1 cellular context compared by ENCODE assay signal in genomic region chr9:129886226-129887174, GRCh38.
TF ChIP-seq lines count a peak whose summit lies in the region.

No MANE protein-coding gene starts in this region.

TF ChIP-seq in K562, 482 proteins besides CTCF, POLR2A, EP300 and RAD21 (continues in another document):
- no peak for TF ChIP-seq ZNF395 (CRISPR knock-in tag; IDR thresholded peaks at IDR 0.05)
- no peak for TF ChIP-seq CEBPG (CRISPR knock-in tag; IDR thresholded peaks at IDR 0.05)
- no peak; a peak in 1 of 4 replicates for TF ChIP-seq CEBPG (tag; conservative IDR thresholded peaks at IDR 0.05 in 1 of 2, IDR thresholded peaks at IDR 0.05 in 1 of 2)
- TF ChIP-seq ZNF695 (CRISPR knock-in tag; IDR thresholded peaks at IDR 0.05), result 0 out of 2 replicates have a peak, but pooled peaks have one; percentile 50
- TF ChIP-seq BCLAF1 (IDR thresholded peaks at IDR 0.05; ENCODE audit: borderline replicate concordance in 1 of 2, control insufficient read depth in 1 of 2, low read depth in 2 of 2, low read length in 1 of 2), result no peak
- TF ChIP-seq SIX5 (IDR thresholded peaks at IDR 0.05; ENCODE audit: borderline replicate concordance in 1 of 2, insufficient read depth in 1 of 2, low read depth in 1 of 2, low read length in 2 of 2), result no peak
- no peak for TF ChIP-seq RBM15 (IDR thresholded peaks at IDR 0.05; ENCODE audit: insufficient read depth, low read length)
- no peak for TF ChIP-seq MNT (conservative IDR thresholded peaks at IDR 0.05)
- TF ChIP-seq CBX8 (IDR thresholded peaks at IDR 0.05; ENCODE audit: borderline replicate concordance, extremely low read depth, low read depth, low read length, poor library complexity, severe bottlenecking), result no peak
- TF ChIP-seq ZBTB9 (CRISPR knock-in tag; IDR thresholded peaks at IDR 0.05), result peak; percentile 47; the same call in 1 of the 2 replicates
- no peak for TF ChIP-seq NRF1 (conservative IDR thresholded peaks at IDR 0.05 in 1 of 2, IDR thresholded peaks at IDR 0.05 in 1 of 2)
- TF ChIP-seq ZBTB8A (IDR thresholded peaks at IDR 0.05; ENCODE audit: partially characterized antibody), result no peak
- no peak for TF ChIP-seq SP1 (CRISPR knock-in tag; IDR thresholded peaks at IDR 0.05)
- no peak; the same call in 1 of the 2 replicates for TF ChIP-seq ZNF354B (CRISPR knock-in tag; IDR thresholded peaks at IDR 0.05)
- no peak for TF ChIP-seq MBD1 (CRISPR knock-in tag; IDR thresholded peaks at IDR 0.05)
- TF ChIP-seq ZNF324 (CRISPR knock-in tag; IDR thresholded peaks at IDR 0.05), result no peak
- TF ChIP-seq TCF3 (CRISPR knock-in tag; IDR thresholded peaks at IDR 0.05), result no peak
- 0 out of 2 replicates have a peak, but pooled peaks have one; percentile 31 for TF ChIP-seq NFXL1 (CRISPR knock-in tag; IDR thresholded peaks at IDR 0.05)
- 0 out of 2 replicates have a peak, but pooled peaks have one; percentile 26 for TF ChIP-seq REST (CRISPR knock-in tag; IDR thresholded peaks at IDR 0.05; ENCODE audit: low read depth)
- 0 out of 2 replicates have a peak, but pooled peaks have one; percentile 43 for TF ChIP-seq ZNF41 (CRISPR knock-in tag; conservative IDR thresholded peaks at IDR 0.05)
- TF ChIP-seq ZNF232 (CRISPR knock-in tag; IDR thresholded peaks at IDR 0.05), result no peak
- 0 out of 2 replicates have a peak, but pooled peaks have one; percentile 28 for TF ChIP-seq JUND (IDR thresholded peaks at IDR 0.05; ENCODE audit: borderline replicate concordance, low read depth, low read length)
- TF ChIP-seq JUND (tag; IDR thresholded peaks at IDR 0.05; ENCODE audit: borderline replicate concordance, low read depth, low read length), result no peak
- TF ChIP-seq MIER1 (IDR thresholded peaks at IDR 0.05; ENCODE audit: low read depth), result no peak
- no peak for TF ChIP-seq XRCC5 (IDR thresholded peaks at IDR 0.05; ENCODE audit: low read depth, low read length)
- TF ChIP-seq FOXO4 (CRISPR knock-in tag; IDR thresholded peaks at IDR 0.05), result peak; percentile 31; the same call in 1 of the 2 replicates
- TF ChIP-seq ZNF79 (CRISPR knock-in tag; IDR thresholded peaks at IDR 0.05; ENCODE audit: low read depth), result peak; percentile 64; the same call in 1 of the 2 replicates
- TF ChIP-seq KDM1A (IDR thresholded peaks at IDR 0.05), result no peak
- no peak for TF ChIP-seq CSDE1 (IDR thresholded peaks at IDR 0.05)
- TF ChIP-seq ZNF785 (CRISPR knock-in tag; IDR thresholded peaks at IDR 0.05), result no peak
- peak; percentile 86; the same call in 1 of the 2 replicates for TF ChIP-seq ERF (CRISPR knock-in tag; IDR thresholded peaks at IDR 0.05)
- TF ChIP-seq SMARCE1 (IDR thresholded peaks at IDR 0.05), result no peak
- TF ChIP-seq CAMTA2 (CRISPR knock-in tag; conservative IDR thresholded peaks at IDR 0.05), result no peak
- TF ChIP-seq ZMIZ1 (IDR thresholded peaks at IDR 0.05; ENCODE audit: low read depth in 2 of 2, low read length in 2 of 2), result peak in 1 of 2 experiments; percentile 46; a peak in 2 of 4 replicates
- no peak for TF ChIP-seq ZBTB11 (CRISPR knock-in tag; IDR thresholded peaks at IDR 0.05)
- no peak for TF ChIP-seq NCOA2 (IDR thresholded peaks at IDR 0.05; ENCODE audit: partially characterized antibody in 2 of 2)
- 0 out of 2 replicates have a peak, but pooled peaks have one; percentile 29 for TF ChIP-seq OTX1 (CRISPR knock-in tag; IDR thresholded peaks at IDR 0.05)
- TF ChIP-seq TBP (optimal IDR thresholded peaks at IDR 0.05; ENCODE audit: low read depth, low read length), result peak; percentile 51
- no peak for TF ChIP-seq PHTF2 (CRISPR knock-in tag; IDR thresholded peaks at IDR 0.05)
